8 cellular contexts compared by ENCODE assay signal in the genomic region with DNA sequence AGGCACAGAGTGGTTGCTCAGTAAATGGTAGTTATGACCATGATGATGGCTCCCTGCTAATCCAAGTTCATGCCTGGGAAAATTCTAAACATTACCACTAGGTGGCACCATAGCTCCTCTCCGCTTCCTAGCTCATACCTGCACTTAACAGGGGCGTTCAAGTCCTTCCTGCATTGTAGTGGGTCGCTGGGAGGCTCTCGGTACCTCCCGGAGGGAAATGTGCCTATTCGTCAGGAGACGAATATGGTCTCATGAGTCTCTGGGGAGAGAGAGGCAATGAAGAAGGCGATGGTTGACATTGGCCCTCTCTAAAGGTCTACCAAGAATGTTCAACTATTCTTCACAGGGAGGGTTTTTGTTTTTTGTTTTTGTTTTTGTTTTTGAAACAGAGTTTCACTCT. TPM values are rescaled to one million over a fixed set of nuclear protein-coding genes. Genes with fewer than 3 reads are reported as not detected.
A peak's percentile ranks its signal among the peaks of the same experiment; 100 is the strongest.
DNase-seq lines count a peak whose midpoint lies in the region; ATAC-seq and TF ChIP-seq lines count a peak whose summit lies in the region.

No MANE protein-coding gene starts in this region.

- H2BK5ac ChIP-seq in IMR-90 (ENCODE audit: low read depth, low read length, poor library complexity, severe bottlenecking), result no peak overlapping the region

- H3K27me3 Mint-ChIP-seq in activated CD8-positive, alpha-beta memory T cell treated with anti-CD3 and anti-CD28 coated beads, Interleukin-2, amount 10 ng/mL, durations not matched to agents 7 days and 5 days, result peaks cover 2% of the 10 kb centered on the region
- peaks cover 0 to 24% (median 9%) of the 10 kb centered on the region in 5 donors for H3K27me3 Mint-ChIP-seq in naive thymus-derived CD4-positive, alpha-beta T cell

- TF ChIP-seq CTCF in IMR-90 (conservative IDR thresholded peaks at IDR 0.05; ENCODE audit: low read depth, low read length) (peak; percentile 89), tibial nerve (IDR thresholded peaks at IDR 0.05) (peak; percentile 83 to 93 (median 87))

- ATAC-seq in GM18870 (IDR thresholded peaks at IDR 0.05; ENCODE audit: unreplicated experiment), result peak; percentile 79
- ATAC-seq in IMR-90 (ENCODE audit: low read depth), result peak; percentile 95
- ATAC-seq in activated CD8-positive, alpha-beta memory T cell treated with anti-CD3 and anti-CD28 coated beads, Interleukin-2, amount 10 ng/mL, durations not matched to agents 7 days and 5 days, result peak; percentile 95
- ATAC-seq in esophagus mucosa, result peak; percentile 77
- peak; percentile 90 for ATAC-seq in naive thymus-derived CD4-positive, alpha-beta T cell

- no peaks in the 10 kb centered on the region for H4K20me1 ChIP-seq in IMR-90 (ENCODE audit: insufficient read depth, low read length)

- no peak for TF ChIP-seq POLR2A in IMR-90 (IDR thresholded peaks at IDR 0.05; ENCODE audit: low read depth, low read length)
- TF ChIP-seq POLR2A in tibial nerve (IDR thresholded peaks at IDR 0.05), result no peak

- H4K5ac ChIP-seq in IMR-90 (ENCODE audit: low read depth, low read length), result no peak overlapping the region

- H3K9me3 Mint-ChIP-seq in activated CD8-positive, alpha-beta memory T cell treated with anti-CD3 and anti-CD28 coated beads, Interleukin-2, amount 10 ng/mL, durations not matched to agents 7 days and 5 days (ENCODE audit: low read depth), result no peaks in the 10 kb centered on the region
- no peaks in the 10 kb centered on the region for H3K9me3 Mint-ChIP-seq in naive thymus-derived CD4-positive, alpha-beta T cell

- H3K4me1 ChIP-seq in IMR-90 (ENCODE audit: control insufficient read depth, insufficient read depth, low read length), result no peaks in the 10 kb centered on the region
- H3K4me1 ChIP-seq in naive thymus-derived CD4-positive, alpha-beta T cell (ENCODE audit: control insufficient read depth in 2 of 2, insufficient read depth in 2 of 2, low read length in 2 of 2), result no peaks in the 10 kb centered on the region
- no peaks in the 10 kb centered on the region for H3K4me1 ChIP-seq in tibial nerve

- WGBS in IMR-90 (ENCODE audit: extremely low coverage in 2 of 2, insufficient read length in 1 of 2), 2 experiments, result 0% methylated on average over 2 of the region's 8 CpGs; no CpG with 5 or more reads in 1 of the 2 experiments
- 4 to 8% methylated on average over 8 of the region's 8 CpGs for WGBS in tibial nerve, 2 donors

- peaks cover 3% of the 10 kb centered on the region for H3K4me1 Mint-ChIP-seq in activated CD8-positive, alpha-beta memory T cell treated with anti-CD3 and anti-CD28 coated beads, Interleukin-2, amount 10 ng/mL, durations not matched to agents 7 days and 5 days
- peaks cover 0 to 4% (median 1%) of the 10 kb centered on the region in 7 donors for H3K4me1 Mint-ChIP-seq in naive thymus-derived CD4-positive, alpha-beta T cell

- no TSS peak for BruUV-seq in IMR-90 (replicated peaks; lab: Mats Ljungman, UMichigan)

- dilution Hi-C loops in IMR-90 (cut with HindIII; ENCODE audit: low sequenced_read_pairs, unreplicated experiment), result no loop called here

- in situ Hi-C loops in IMR-90 (cut with MboI; ENCODE audit: low sequenced_read_pairs), result no loop called here

- H3K4me2 ChIP-seq in IMR-90 (ENCODE audit: low read depth, low read length), result no peak overlapping the region

- H3K4me3 ChIP-seq in IMR-90 (ENCODE audit: insufficient read depth, low read depth, low read length) (no peak overlapping the region), tibial nerve (no peak overlapping the region)
- H3K4me3 ChIP-seq in naive thymus-derived CD4-positive, alpha-beta T cell (ENCODE audit: low read length), result no peak overlapping the region

- H3K4me3 Mint-ChIP-seq in activated CD8-positive, alpha-beta memory T cell treated with anti-CD3 and anti-CD28 coated beads, Interleukin-2, amount 10 ng/mL, durations not matched to agents 7 days and 5 days, result no peak overlapping the region
- H3K4me3 Mint-ChIP-seq in naive thymus-derived CD4-positive, alpha-beta T cell, result peak overlapping the region in 1 of 10 donors; percentile 25

- H2BK15ac ChIP-seq in IMR-90 (ENCODE audit: low read depth, low read length), result no peak overlapping the region

- no peak overlapping the region for H3K23ac ChIP-seq in IMR-90 (ENCODE audit: low read depth, low read length)

- H2BK20ac ChIP-seq in IMR-90 (ENCODE audit: low read depth, low read length), result no peak overlapping the region

- no peak overlapping the region for H4K91ac ChIP-seq in IMR-90 (ENCODE audit: insufficient read depth, low read depth, low read length)

- no peaks in the 10 kb centered on the region for H3K9me1 ChIP-seq in IMR-90 (ENCODE audit: insufficient read depth, low read length)

- H2BK120ac ChIP-seq in IMR-90 (ENCODE audit: low read depth, low read length), result no peak overlapping the region

- DNase-seq in AG20443 (ENCODE audit: low spot score) (peak; percentile 79), IMR-90 (peak; percentile 71), NOMO-1 treated with dmso at 0.1 percent for 144 hours (lab: John Stamatoyannopoulos, UW; ENCODE audit: unreplicated experiment) (peak; percentile 13), tibial nerve (ENCODE audit: low spot score in 2 of 2) (peak in 1 of 2 donors; percentile 75)
- DNase-seq in activated CD8-positive, alpha-beta memory T cell treated with anti-CD3 and anti-CD28 coated beads, Interleukin-2, amount 10 ng/mL, durations not matched to agents 7 days and 5 days, result peak; percentile 71
- peak in 7 of 9 donors; percentile 51 to 75 (median 64) for DNase-seq in naive thymus-derived CD4-positive, alpha-beta T cell

- H3K27ac ChIP-seq in IMR-90 (ENCODE audit: insufficient read depth, low read length), result no peak overlapping the region
- no peak overlapping the region for H3K27ac ChIP-seq in naive thymus-derived CD4-positive, alpha-beta T cell (ENCODE audit: low read depth, low read length)
- no peak overlapping the region for H3K27ac ChIP-seq in tibial nerve

- TF ChIP-seq EP300 in tibial nerve (IDR thresholded peaks at IDR 0.05), result no peak

- H3K27ac Mint-ChIP-seq in activated CD8-positive, alpha-beta memory T cell treated with anti-CD3 and anti-CD28 coated beads, Interleukin-2, amount 10 ng/mL, durations not matched to agents 7 days and 5 days, result no peak overlapping the region
- no peak overlapping the region for H3K27ac Mint-ChIP-seq in naive thymus-derived CD4-positive, alpha-beta T cell

- peak overlapping the region in 1 of 2 experiments; percentile 49; a peak in 1 of 4 replicates for H4K8ac ChIP-seq in IMR-90 (ENCODE audit: low read depth in 2 of 2, low read length in 2 of 2)

- intact Hi-C loops in IMR-90 (cut with micrococcal nuclease), result loop anchor here (1.0 to 5.0 kb wide), 5 partner anchors 88 to 347 kb away; no protein-coding TSS in a partner anchor
- intact Hi-C loops in naive thymus-derived CD4-positive, alpha-beta T cell (cut with micrococcal nuclease), result loop anchor here (1.0 to 5.0 kb wide), 6 partner anchors 135 to 546 kb away; no protein-coding TSS in a partner anchor

- no peaks in the 10 kb centered on the region for H3K79me1 ChIP-seq in IMR-90 (ENCODE audit: low read depth in 1 of 2, low read length in 2 of 2)

- H3K9ac ChIP-seq in IMR-90 (ENCODE audit: low read depth, low read length), result no peak overlapping the region

- H2AK9ac ChIP-seq in IMR-90 (replicated peaks; ENCODE audit: low read depth, low read length, poor library complexity), result peak overlapping the region; percentile 94

- no peaks in the 10 kb centered on the region for H3K36me3 Mint-ChIP-seq in activated CD8-positive, alpha-beta memory T cell treated with anti-CD3 and anti-CD28 coated beads, Interleukin-2, amount 10 ng/mL, durations not matched to agents 7 days and 5 days
- no peaks in the 10 kb centered on the region for H3K36me3 Mint-ChIP-seq in naive thymus-derived CD4-positive, alpha-beta T cell

- no peaks in the 10 kb centered on the region for H3K36me3 ChIP-seq in IMR-90 (ENCODE audit: control insufficient read depth, insufficient read depth, low read length)
- H3K36me3 ChIP-seq in naive thymus-derived CD4-positive, alpha-beta T cell (ENCODE audit: control insufficient read depth in 2 of 3, insufficient read depth in 3 of 3, low read length in 3 of 3), result no peaks in the 10 kb centered on the region
- no peaks in the 10 kb centered on the region for H3K36me3 ChIP-seq in tibial nerve

- no peak overlapping the region for H3K56ac ChIP-seq in IMR-90 (ENCODE audit: extremely low read depth, insufficient read depth, low read length)

- no peak overlapping the region; the same call in 1 of the 2 replicates for H3K14ac ChIP-seq in IMR-90 (replicated peaks; ENCODE audit: low read depth, low read length)

- H2AK5ac ChIP-seq in IMR-90 (ENCODE audit: low read depth, low read length), result no peak overlapping the region

- H3K4ac ChIP-seq in IMR-90 (ENCODE audit: low read depth, low read length), result no peak overlapping the region

- peaks cover 39% of the 10 kb centered on the region for H3K27me3 ChIP-seq in IMR-90 (ENCODE audit: control insufficient read depth, insufficient read depth, low read length)
- no peaks in the 10 kb centered on the region for H3K27me3 ChIP-seq in naive thymus-derived CD4-positive, alpha-beta T cell (ENCODE audit: control insufficient read depth in 2 of 2, insufficient read depth in 2 of 2, low read length in 2 of 2)
- H3K27me3 ChIP-seq in tibial nerve, result peaks cover 0 to under 1% of the 10 kb centered on the region in 2 donors

- H3K9me3 ChIP-seq in IMR-90 (ENCODE audit: control insufficient read depth, insufficient read depth, low read length) (no peaks in the 10 kb centered on the region), tibial nerve (no peaks in the 10 kb centered on the region)
- no peaks in the 10 kb centered on the region for H3K9me3 ChIP-seq in naive thymus-derived CD4-positive, alpha-beta T cell (ENCODE audit: control insufficient read depth in 2 of 3, low read length in 3 of 3)

- peak overlapping the region; percentile 91 for H2AFZ ChIP-seq in IMR-90 (replicated peaks; ENCODE audit: low read length, poor library complexity)

- no peak overlapping the region for H3K18ac ChIP-seq in IMR-90 (ENCODE audit: low read depth, low read length)

- TF ChIP-seq RAD21 in IMR-90 (IDR thresholded peaks at IDR 0.05; ENCODE audit: low read length), result peak; percentile 84

- POLR2A ChIA-PET in IMR-90 (lab: Charles Lee; ENCODE audit: unreplicated experiment), result no interaction called here
- POLR2A ChIA-PET in naive thymus-derived CD4-positive, alpha-beta T cell (lab: Charles Lee), result no interaction called here

- CTCF ChIA-PET in IMR-90 (lab: Yijun Ruan, JAX), result interaction anchor here (0.6 to 1.6 kb wide), 9 partner anchors 8 to 151 kb away, joined by 3 to 17 read pairs (median 3); partner anchors contain the start of gene MESP1
- CTCF ChIA-PET in activated CD8-positive, alpha-beta memory T cell treated with anti-CD3 and anti-CD28 coated beads, Interleukin-2, amount 10 ng/mL, durations not matched to agents 7 days and 5 days (lab: Charles Lee), result interaction anchor here (0.7 to 4.7 kb wide), 28 partner anchors 9 to 378 kb away, joined by 3 to 61 read pairs (median 4); partner anchors contain the start of genes AP3S2 and MESP1
- CTCF ChIA-PET in naive thymus-derived CD4-positive, alpha-beta T cell (lab: Charles Lee), result interaction anchor here (0.6 to 1.8 kb wide), 12 partner anchors 14 to 1195 kb away, joined by 3 to 17 read pairs (median 3); partner anchors contain the start of gene UNC45A

RNA-seq across cellular contexts. Expression of gene MESP1, which starts 10.9 kb away (rescaled TPM):
- total RNA-seq in IMR-90 (2012; rRNA removed) (under 0.01 TPM in 1 of 2 replicates, not detected in the other), esophagus mucosa (0.44 TPM), tibial nerve (10 to 100 TPM in 1 of 4 donors, 1 to 10 TPM in 3; 3.5 to 10.5 (median 6.2) TPM)
- 0.10 and 0.13 TPM in 2 replicates for polyA plus RNA-seq in IMR-90 (2012; rRNA removed)
- 0.41 and 0.54 TPM in 2 replicates for polyA plus RNA-seq in IMR-90 (2012; cell fraction: cytosol; rRNA removed)
- polyA plus RNA-seq in IMR-90 (2012; cell fraction: nucleus; rRNA removed; ENCODE audit: low replicate concordance), result 0.05 and 0.18 TPM in 2 replicates
- 1 to 10 TPM; 3.1 to 5.1 TPM for total RNA-seq in activated CD8-positive, alpha-beta memory T cell treated with anti-CD3 and anti-CD28 coated beads, Interleukin-2, amount 10 ng/mL, durations not matched to agents 7 days and 5 days
- 1 to 10 TPM in 1 of 5 experiments, under 1 TPM in 2, not detected in 2; 0.38 to 1.2 (median 0.50) TPM for total RNA-seq in naive thymus-derived CD4-positive, alpha-beta T cell
- polyA plus RNA-seq in naive thymus-derived CD4-positive, alpha-beta T cell, result under 1 TPM; 0.17 to 0.38 TPM

RNA-seq across cellular contexts. Expression of gene MESP2, which starts 36.0 kb away (rescaled TPM):
- total RNA-seq in IMR-90 (2012; rRNA removed) (0.18 and 0.28 TPM in 2 replicates), esophagus mucosa (0.40 TPM), tibial nerve (1 to 10 TPM in 1 of 4 donors, not detected in 3; 1.5 TPM)
- polyA plus RNA-seq in IMR-90 (2012; rRNA removed), result 0.32 and 0.34 TPM in 2 replicates
- polyA plus RNA-seq in IMR-90 (2012; cell fraction: cytosol; rRNA removed), result 0.26 and 0.43 TPM in 2 replicates
- 0.13 and 0.34 TPM in 2 replicates for polyA plus RNA-seq in IMR-90 (2012; cell fraction: nucleus; rRNA removed; ENCODE audit: low replicate concordance)
- not detected for total RNA-seq in activated CD8-positive, alpha-beta memory T cell treated with anti-CD3 and anti-CD28 coated beads, Interleukin-2, amount 10 ng/mL, durations not matched to agents 7 days and 5 days
- total RNA-seq in naive thymus-derived CD4-positive, alpha-beta T cell, result not detected
- polyA plus RNA-seq in naive thymus-derived CD4-positive, alpha-beta T cell, result not detected

RNA-seq across cellular contexts. Expression of gene WDR93, which starts 49.5 kb away (rescaled TPM):
- total RNA-seq in IMR-90 (2012; rRNA removed) (not detected in 2 replicates), esophagus mucosa (not detected), tibial nerve (under 1 TPM in 2 of 4 donors, not detected in 2; 0.21 to 0.39 TPM)
- polyA plus RNA-seq in IMR-90 (2012; rRNA removed), result not detected in 2 replicates
- polyA plus RNA-seq in IMR-90 (2012; cell fraction: cytosol; rRNA removed), result not detected in 2 replicates
- polyA plus RNA-seq in IMR-90 (2012; cell fraction: nucleus; rRNA removed; ENCODE audit: low replicate concordance), result 0.03 TPM in 1 of 2 replicates, not detected in the other
- not detected for total RNA-seq in activated CD8-positive, alpha-beta memory T cell treated with anti-CD3 and anti-CD28 coated beads, Interleukin-2, amount 10 ng/mL, durations not matched to agents 7 days and 5 days
- total RNA-seq in naive thymus-derived CD4-positive, alpha-beta T cell, result under 1 TPM in 1 of 5 experiments, not detected in 4; 0.27 TPM
- polyA plus RNA-seq in naive thymus-derived CD4-positive, alpha-beta T cell, result not detected

RNA-seq across cellular contexts. Expression of gene PEX11A, which starts 49.6 kb away (rescaled TPM):
- total RNA-seq in IMR-90 (2012; rRNA removed) (7.8 and 10.2 TPM in 2 replicates), esophagus mucosa (3.5 TPM), tibial nerve (10 to 100 TPM in 2 of 4 donors, 1 to 10 TPM in 2; 7.2 to 15.5 (median 9.7) TPM)
- polyA plus RNA-seq in IMR-90 (2012; rRNA removed), result 3.3 and 4.2 TPM in 2 replicates
- polyA plus RNA-seq in IMR-90 (2012; cell fraction: cytosol; rRNA removed), result 2.0 and 3.7 TPM in 2 replicates
- polyA plus RNA-seq in IMR-90 (2012; cell fraction: nucleus; rRNA removed; ENCODE audit: low replicate concordance), result 0.86 and 2.9 TPM in 2 replicates
- total RNA-seq in activated CD8-positive, alpha-beta memory T cell treated with anti-CD3 and anti-CD28 coated beads, Interleukin-2, amount 10 ng/mL, durations not matched to agents 7 days and 5 days, result 1 to 10 TPM; 1.6 to 2.2 TPM
- total RNA-seq in naive thymus-derived CD4-positive, alpha-beta T cell, result 1 to 10 TPM in 4 of 5 experiments, under 1 TPM in 1; 0.92 to 4.6 (median 2.0) TPM
- 1 to 10 TPM; 1.2 to 2.4 TPM for polyA plus RNA-seq in naive thymus-derived CD4-positive, alpha-beta T cell
